ENCODE assay signal across 23 cellular contexts in the genomic region with DNA sequence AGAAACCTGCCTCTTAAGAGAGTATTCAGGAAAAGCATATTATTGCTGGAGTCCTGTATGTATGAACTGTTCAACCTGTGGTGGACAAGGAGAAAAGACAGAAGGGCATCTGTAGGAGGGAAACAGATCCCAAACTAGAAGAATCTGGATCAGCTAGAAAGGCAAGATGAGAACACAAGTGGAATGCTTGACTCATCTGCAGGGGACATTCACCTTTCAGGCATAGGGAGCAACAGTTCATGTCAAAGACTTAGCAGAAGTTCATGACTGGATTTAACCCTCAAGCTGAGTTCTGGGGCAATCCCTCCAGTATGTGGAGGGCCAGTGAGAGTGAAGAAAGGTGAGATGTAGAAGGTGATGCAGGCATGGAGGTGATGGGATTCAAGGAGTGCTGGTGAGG.
"Had no signal": no experiment of that assay in that cellular context is flagged by ENCODE, and none has a peak within 500 bp of the region (broad histone marks: within the 10 kb centered on the region; RNA-seq: fewer than 3 reads in every experiment).

No MANE protein-coding gene starts in this region.

- DNase-seq: naive thymus-derived CD4-positive, alpha-beta T cell; natural killer cell; nephron progenitor cell; nucleus accumbens; pancreas; psoas muscle; right cardiac atrium; right lobe of liver; sigmoid colon; small intestine; stimulated activated CD4-positive, alpha-beta T cell treated with anti-CD3 and anti-CD28 coated beads, Interleukin-15, amount 100 ng/mL, for 24 hours; stimulated activated CD4-positive, alpha-beta T cell treated with anti-CD3 and anti-CD28 coated beads, Interleukin-2, amount 100 ng/mL, for 24 hours; stimulated activated CD4-positive, alpha-beta T cell treated with anti-CD3 and anti-CD28 coated beads, Interleukin-2, amount 100 ng/mL, for 48 hours; stimulated activated CD4-positive, alpha-beta T cell treated with anti-CD3 and anti-CD28 coated beads, Interleukin-4, amount 100 ng/mL, for 24 hours; stimulated activated naive B cell treated with anti-CD40 and anti-IgM and Interleukin-4, amounts not matched to agents 10 μg/mL and 1 μg/mL and 100 μg/mL, for 72 hours; stimulated activated naive CD4-positive, alpha-beta T cell treated with Interleukin-2 at 50 U/mL for 16 hours; stomach; thyroid gland; upper lobe of right lung; uterus had no signal

- H3K27me3 ChIP-seq: neutrophil, pancreas, right lobe of liver, sigmoid colon, stomach, thyroid gland, tibial nerve, upper lobe of right lung, uterus had no signal

- H3K4me1 ChIP-seq: pancreas, psoas muscle, sigmoid colon, stomach, thyroid gland, upper lobe of right lung, uterus had no signal

- H3K4me3 ChIP-seq: pancreas, psoas muscle, right lobe of liver, sigmoid colon, stomach, thoracic aorta, thyroid gland, tibial nerve, upper lobe of right lung, uterus had no signal

- H3K27ac ChIP-seq: neutrophil, pancreas, psoas muscle, right lobe of liver, sigmoid colon, stomach, thoracic aorta, thyroid gland, upper lobe of right lung, uterus had no signal

- H3K9me3 ChIP-seq: neutrophil, pancreas, psoas muscle, right lobe of liver, sigmoid colon, stomach, thoracic aorta, thyroid gland, tibial nerve, upper lobe of right lung, uterus had no signal

- FAIRE-seq: pancreas, small intestine had no signal

- H3K36me3 ChIP-seq: neutrophil, pancreas, right lobe of liver, sigmoid colon, stomach, thoracic aorta, thyroid gland, tibial nerve, upper lobe of right lung, uterus had no signal
